Comparison of ENCODE assay signal across 1 cellular context in the genomic region with DNA sequence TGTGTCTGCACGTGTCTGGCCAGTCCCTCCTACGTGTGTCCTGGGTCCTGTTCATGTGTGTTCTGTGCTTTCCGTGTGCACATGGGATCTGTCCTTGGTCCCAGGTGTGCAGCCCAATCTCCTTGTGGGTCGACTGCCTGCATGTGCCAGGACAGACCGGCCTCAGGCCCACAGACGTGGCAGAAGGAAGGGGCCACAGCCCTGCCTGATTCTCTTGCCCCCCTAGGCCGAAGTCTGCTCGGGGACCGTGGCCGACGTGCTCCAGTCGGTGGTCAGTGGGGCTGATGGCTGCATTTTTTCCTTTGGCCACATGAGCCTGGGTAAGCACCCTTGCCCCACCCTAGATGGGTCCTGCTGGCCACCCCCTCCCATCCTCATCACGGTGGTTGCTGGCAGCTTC.
TF ChIP-seq lines count a peak whose summit lies in the region.

No MANE protein-coding gene starts in this region.

TF ChIP-seq in WTC11, 78 proteins besides CTCF, POLR2A, EP300 and RAD21 (continued from another document):
- TF ChIP-seq, protein P1, sequence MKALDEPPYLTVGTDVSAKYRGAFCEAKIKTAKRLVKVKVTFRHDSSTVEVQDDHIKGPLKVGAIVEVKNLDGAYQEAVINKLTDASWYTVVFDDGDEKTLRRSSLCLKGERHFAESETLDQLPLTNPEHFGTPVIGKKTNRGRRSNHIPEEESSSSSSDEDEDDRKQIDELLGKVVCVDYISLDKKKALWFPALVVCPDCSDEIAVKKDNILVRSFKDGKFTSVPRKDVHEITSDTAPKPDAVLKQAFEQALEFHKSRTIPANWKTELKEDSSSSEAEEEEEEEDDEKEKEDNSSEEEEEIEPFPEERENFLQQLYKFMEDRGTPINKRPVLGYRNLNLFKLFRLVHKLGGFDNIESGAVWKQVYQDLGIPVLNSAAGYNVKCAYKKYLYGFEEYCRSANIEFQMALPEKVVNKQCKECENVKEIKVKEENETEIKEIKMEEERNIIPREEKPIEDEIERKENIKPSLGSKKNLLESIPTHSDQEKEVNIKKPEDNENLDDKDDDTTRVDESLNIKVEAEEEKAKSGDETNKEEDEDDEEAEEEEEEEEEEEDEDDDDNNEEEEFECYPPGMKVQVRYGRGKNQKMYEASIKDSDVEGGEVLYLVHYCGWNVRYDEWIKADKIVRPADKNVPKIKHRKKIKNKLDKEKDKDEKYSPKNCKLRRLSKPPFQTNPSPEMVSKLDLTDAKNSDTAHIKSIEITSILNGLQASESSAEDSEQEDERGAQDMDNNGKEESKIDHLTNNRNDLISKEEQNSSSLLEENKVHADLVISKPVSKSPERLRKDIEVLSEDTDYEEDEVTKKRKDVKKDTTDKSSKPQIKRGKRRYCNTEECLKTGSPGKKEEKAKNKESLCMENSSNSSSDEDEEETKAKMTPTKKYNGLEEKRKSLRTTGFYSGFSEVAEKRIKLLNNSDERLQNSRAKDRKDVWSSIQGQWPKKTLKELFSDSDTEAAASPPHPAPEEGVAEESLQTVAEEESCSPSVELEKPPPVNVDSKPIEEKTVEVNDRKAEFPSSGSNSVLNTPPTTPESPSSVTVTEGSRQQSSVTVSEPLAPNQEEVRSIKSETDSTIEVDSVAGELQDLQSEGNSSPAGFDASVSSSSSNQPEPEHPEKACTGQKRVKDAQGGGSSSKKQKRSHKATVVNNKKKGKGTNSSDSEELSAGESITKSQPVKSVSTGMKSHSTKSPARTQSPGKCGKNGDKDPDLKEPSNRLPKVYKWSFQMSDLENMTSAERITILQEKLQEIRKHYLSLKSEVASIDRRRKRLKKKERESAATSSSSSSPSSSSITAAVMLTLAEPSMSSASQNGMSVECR (CRISPR knock-in tag; IDR thresholded peaks at IDR 0.05; ENCODE audit: borderline replicate concordance), result no peak
- TF ChIP-seq FOXJ3 (CRISPR knock-in tag; IDR thresholded peaks at IDR 0.05; ENCODE audit: borderline replicate concordance) (no peak), CREB1 (CRISPR knock-in tag; IDR thresholded peaks at IDR 0.05) (no peak), FOXK1 (CRISPR knock-in tag; IDR thresholded peaks at IDR 0.05) (no peak), JUN (CRISPR knock-in tag; IDR thresholded peaks at IDR 0.05) (no peak)
